19 cellular contexts compared by ENCODE assay signal in the genomic region with DNA sequence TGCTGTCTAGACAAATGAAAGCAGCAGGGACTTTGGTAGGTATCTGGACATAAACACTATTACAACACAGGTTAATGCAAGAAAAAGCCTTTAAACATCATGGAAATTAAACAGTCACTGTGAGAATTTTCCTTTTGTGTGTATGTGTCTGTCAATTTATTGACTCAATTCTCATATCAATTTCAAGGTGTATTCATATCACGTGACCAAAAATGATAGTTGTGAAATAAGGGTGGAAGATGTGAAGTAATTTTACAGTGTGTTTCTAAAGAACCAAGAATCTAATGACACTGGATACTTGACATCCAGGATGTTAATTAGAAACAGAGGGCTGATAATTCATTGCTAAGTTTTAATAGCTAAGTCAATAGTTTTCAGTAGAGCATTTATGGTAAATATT.
"Had no signal": no experiment of that assay in that cellular context is flagged by ENCODE, and none has a peak within 500 bp of the region (broad histone marks: within the 10 kb centered on the region; RNA-seq: fewer than 3 reads in every experiment).

No MANE protein-coding gene starts in this region.

- H3K36me3 ChIP-seq: colonic mucosa, esophagus muscularis mucosa, left ventricle myocardium inferior had no signal

- ATAC-seq: body of pancreas; naive thymus-derived CD8-positive, alpha-beta T cell; stimulated activated memory B cell treated with anti-CD40 and anti-IgM and Interleukin-4, amounts not matched to agents 10 μg/mL and 1 μg/mL and 100 μg/mL, for 72 hours had no signal

- H3K4me3 Mint-ChIP-seq: naive thymus-derived CD8-positive, alpha-beta T cell; stimulated activated memory B cell treated with anti-CD40 and anti-IgM and Interleukin-4, amounts not matched to agents 10 μg/mL and 1 μg/mL and 100 μg/mL, for 72 hours had no signal

- H3K27ac ChIP-seq: body of pancreas, colonic mucosa, esophagus muscularis mucosa, hepatocyte, left ventricle myocardium inferior had no signal

- H3K9me3 Mint-ChIP-seq: naive thymus-derived CD8-positive, alpha-beta T cell; stimulated activated memory B cell treated with anti-CD40 and anti-IgM and Interleukin-4, amounts not matched to agents 10 μg/mL and 1 μg/mL and 100 μg/mL, for 72 hours had no signal

- H2AFZ ChIP-seq: hepatocyte had no signal

- DNase-seq: activated CD4-positive, alpha-beta T cell treated with anti-CD3 and anti-CD28 coated beads, Interleukin-2, amount 50 U/mL, for 1 hour; activated CD4-positive, CD25-positive, alpha-beta regulatory T cell; activated effector memory CD4-positive, alpha-beta T cell treated with Interleukin-2 at 50 U/mL for 16 hours; activated naive CD4-positive, alpha-beta T cell treated with anti-CD3 and anti-CD28 coated beads, Interleukin-2, amount 50 U/mL, for 16 hours; amniotic stem cell; body of pancreas; central memory CD4-positive, alpha-beta T cell; colonic mucosa; kidney; left ventricle myocardium inferior; naive thymus-derived CD8-positive, alpha-beta T cell; retina; stimulated activated CD4-positive, alpha-beta T cell treated with anti-CD3 and anti-CD28 coated beads, Interleukin-2, amount 100 ng/mL, for 48 hours; T-helper 2 cell; trophoblast cell had no signal

- H3K27me3 ChIP-seq: body of pancreas, colonic mucosa, esophagus muscularis mucosa, hepatocyte had no signal

- H3K27me3 Mint-ChIP-seq: naive thymus-derived CD8-positive, alpha-beta T cell; stimulated activated memory B cell treated with anti-CD40 and anti-IgM and Interleukin-4, amounts not matched to agents 10 μg/mL and 1 μg/mL and 100 μg/mL, for 72 hours had no signal

- FAIRE-seq: kidney, TTC549 had no signal

- H3K9me3 ChIP-seq: body of pancreas, colonic mucosa, esophagus muscularis mucosa, left ventricle myocardium inferior had no signal

- H3K4me1 ChIP-seq: colonic mucosa had no signal

- H3K4me2 ChIP-seq: hepatocyte had no signal

- H3K4me3 ChIP-seq: body of pancreas, colonic mucosa, esophagus muscularis mucosa, hepatocyte, left ventricle myocardium inferior had no signal

- H3K27ac Mint-ChIP-seq: stimulated activated memory B cell treated with anti-CD40 and anti-IgM and Interleukin-4, amounts not matched to agents 10 μg/mL and 1 μg/mL and 100 μg/mL, for 72 hours had no signal
